ENCODE assay signal across 1 cellular context in genomic region chr12:9760699-9761406, GRCh38.
TF ChIP-seq lines count a peak whose summit lies in the region.

CD69 (minus strand) TSS chr12:9760901; CDS start chr12:9760820, 81 bp downstream.

TF ChIP-seq in GM23338, 12 proteins besides CTCF, POLR2A, EP300 and RAD21 (continued from another document):
- TF ChIP-seq POLR2AphosphoS5 (IDR thresholded peaks at IDR 0.05; ENCODE audit: low read depth) (no peak), NANOG (IDR thresholded peaks at IDR 0.05; ENCODE audit: borderline replicate concordance) (no peak)
